Comparison of ENCODE assay signal across 26 cellular contexts in genomic region chr3:102712896-102713295, GRCh38.
DNase-seq lines count a peak whose midpoint lies in the region; ATAC-seq and FAIRE-seq lines count a peak whose summit lies in the region.
"Had no signal": no experiment of that assay in that cellular context is flagged by ENCODE, and none has a peak within 500 bp of the region (broad histone marks: within the 10 kb centered on the region; RNA-seq: fewer than 3 reads in every experiment).

No MANE protein-coding gene starts in this region.

- intact Hi-C loops in activated CD4-positive, alpha-beta T cell treated with anti-CD3 and anti-CD28 coated beads for 36 hours (cut with DNase I, micrococcal nuclease), result loop anchor here in 1 of 2 experiments (10.0 kb wide), 1 partner anchor 898 kb away; no protein-coding TSS in a partner anchor
- intact Hi-C loops in activated CD4-positive, alpha-beta T cell treated with anti-CD3 and anti-CD28 coated beads, Interleukin-2, amount 10 ng/mL, durations not matched to agents 24 days and 14 days (cut with micrococcal nuclease), result no loop called here

- H3K27ac Mint-ChIP-seq in activated CD4-positive, alpha-beta T cell treated with anti-CD3 and anti-CD28 coated beads for 36 hours, result no peak overlapping the region
- H3K27ac Mint-ChIP-seq in activated CD4-positive, alpha-beta T cell treated with anti-CD3 and anti-CD28 coated beads, Interleukin-2, amount 10 ng/mL, durations not matched to agents 24 days and 14 days, result no peak overlapping the region
- H3K27ac Mint-ChIP-seq: activated naive CD4-positive, alpha-beta T cell treated with anti-CD3 and anti-CD28 coated beads, Interleukin-2, amount 10 ng/mL, durations not matched to agents 7 days and 5 days; naive thymus-derived CD4-positive, alpha-beta T cell; stimulated activated memory B cell treated with anti-CD40 and anti-IgM and Interleukin-4, amounts not matched to agents 10 μg/mL and 1 μg/mL and 100 μg/mL, for 72 hours; T-helper 1 cell treated with Interleukin-12 subunit alpha and Interleukin-12 subunit beta and Interleukin-4 antibody, amounts not matched to agents 30 μg/mL and 1 μg/mL, for 36 hours; type B pancreatic cell had no signal

- ATAC-seq in activated CD4-positive, alpha-beta T cell treated with anti-CD3 and anti-CD28 coated beads for 36 hours, result peak; percentile 71
- ATAC-seq: foreskin keratinocyte; lower lobe of right lung; naive thymus-derived CD4-positive, alpha-beta T cell; right lobe of liver; stimulated activated memory B cell treated with anti-CD40 and anti-IgM and Interleukin-4, amounts not matched to agents 10 μg/mL and 1 μg/mL and 100 μg/mL, for 72 hours had no signal

- POLR2A ChIA-PET in activated CD4-positive, alpha-beta T cell treated with anti-CD3 and anti-CD28 coated beads for 36 hours (lab: Charles Lee), result no interaction called here

- no peaks in the 10 kb centered on the region for H3K9me3 Mint-ChIP-seq in activated CD4-positive, alpha-beta T cell treated with anti-CD3 and anti-CD28 coated beads for 36 hours (ENCODE audit: low read depth)
- H3K9me3 Mint-ChIP-seq in activated CD4-positive, alpha-beta T cell treated with anti-CD3 and anti-CD28 coated beads, Interleukin-2, amount 10 ng/mL, durations not matched to agents 24 days and 14 days, result no peaks in the 10 kb centered on the region
- H3K9me3 Mint-ChIP-seq: activated naive CD4-positive, alpha-beta T cell treated with anti-CD3 and anti-CD28 coated beads, Interleukin-2, amount 10 ng/mL, durations not matched to agents 7 days and 5 days; stimulated activated memory B cell treated with anti-CD40 and anti-IgM and Interleukin-4, amounts not matched to agents 10 μg/mL and 1 μg/mL and 100 μg/mL, for 72 hours; T-helper 1 cell treated with Interleukin-12 subunit alpha and Interleukin-12 subunit beta and Interleukin-4 antibody, amounts not matched to agents 30 μg/mL and 1 μg/mL, for 36 hours; type B pancreatic cell had no signal

- peaks cover 8% of the 10 kb centered on the region for H3K27me3 Mint-ChIP-seq in activated CD4-positive, alpha-beta T cell treated with anti-CD3 and anti-CD28 coated beads for 36 hours
- H3K27me3 Mint-ChIP-seq in activated CD4-positive, alpha-beta T cell treated with anti-CD3 and anti-CD28 coated beads, Interleukin-2, amount 10 ng/mL, durations not matched to agents 24 days and 14 days, result peaks cover 5% of the 10 kb centered on the region
- H3K27me3 Mint-ChIP-seq: type B pancreatic cell had no signal

- no peak for FAIRE-seq in RCC 7860 (lab: Jason Lieb, UNC)
- FAIRE-seq: endometrium had no signal

- no peaks in the 10 kb centered on the region for H3K36me3 Mint-ChIP-seq in activated CD4-positive, alpha-beta T cell treated with anti-CD3 and anti-CD28 coated beads for 36 hours (ENCODE audit: low read depth)
- no peaks in the 10 kb centered on the region for H3K36me3 Mint-ChIP-seq in activated CD4-positive, alpha-beta T cell treated with anti-CD3 and anti-CD28 coated beads, Interleukin-2, amount 10 ng/mL, durations not matched to agents 24 days and 14 days (ENCODE audit: low read depth)
- H3K36me3 Mint-ChIP-seq: activated naive CD4-positive, alpha-beta T cell treated with anti-CD3 and anti-CD28 coated beads, Interleukin-2, amount 10 ng/mL, durations not matched to agents 7 days and 5 days; naive thymus-derived CD4-positive, alpha-beta T cell; stimulated activated memory B cell treated with anti-CD40 and anti-IgM and Interleukin-4, amounts not matched to agents 10 μg/mL and 1 μg/mL and 100 μg/mL, for 72 hours; type B pancreatic cell had no signal

- no peak overlapping the region for H3K4me3 Mint-ChIP-seq in activated CD4-positive, alpha-beta T cell treated with anti-CD3 and anti-CD28 coated beads for 36 hours
- H3K4me3 Mint-ChIP-seq in activated CD4-positive, alpha-beta T cell treated with anti-CD3 and anti-CD28 coated beads, Interleukin-2, amount 10 ng/mL, durations not matched to agents 24 days and 14 days, result no peak overlapping the region
- H3K4me3 Mint-ChIP-seq: activated naive CD4-positive, alpha-beta T cell treated with anti-CD3 and anti-CD28 coated beads, Interleukin-2, amount 10 ng/mL, durations not matched to agents 7 days and 5 days; naive thymus-derived CD4-positive, alpha-beta T cell; stimulated activated memory B cell treated with anti-CD40 and anti-IgM and Interleukin-4, amounts not matched to agents 10 μg/mL and 1 μg/mL and 100 μg/mL, for 72 hours; T-helper 1 cell treated with Interleukin-12 subunit alpha and Interleukin-12 subunit beta and Interleukin-4 antibody, amounts not matched to agents 30 μg/mL and 1 μg/mL, for 36 hours; type B pancreatic cell had no signal

- H3K4me1 Mint-ChIP-seq in activated CD4-positive, alpha-beta T cell treated with anti-CD3 and anti-CD28 coated beads for 36 hours, result peaks cover 8% of the 10 kb centered on the region
- H3K4me1 Mint-ChIP-seq in activated CD4-positive, alpha-beta T cell treated with anti-CD3 and anti-CD28 coated beads, Interleukin-2, amount 10 ng/mL, durations not matched to agents 24 days and 14 days, result no peaks in the 10 kb centered on the region
- H3K4me1 Mint-ChIP-seq: activated naive CD4-positive, alpha-beta T cell treated with anti-CD3 and anti-CD28 coated beads, Interleukin-2, amount 10 ng/mL, durations not matched to agents 7 days and 5 days; naive thymus-derived CD4-positive, alpha-beta T cell had no signal

- DNase-seq in activated CD4-positive, alpha-beta T cell treated with anti-CD3 and anti-CD28 coated beads for 36 hours, result peak; percentile 22
- no peak for DNase-seq in activated CD4-positive, alpha-beta T cell treated with anti-CD3 and anti-CD28 coated beads, Interleukin-2, amount 10 ng/mL, durations not matched to agents 24 days and 14 days
- peak; percentile 23 for DNase-seq in stimulated activated CD4-positive, alpha-beta T cell treated with anti-CD3 and anti-CD28 coated beads, Interleukin-1b, Interleukin-23, amount 100 ng/mL, for 48 hours
- DNase-seq in stimulated activated CD4-positive, alpha-beta T cell treated with anti-CD3 and anti-CD28 coated beads, Interleukin-4, amount 100 ng/mL, for 4 hours, result no peak
- DNase-seq in RCC 7860 (ENCODE audit: low spot score) (peak; percentile 4), foreskin melanocyte (no peak), NCI-H2196 (lab: John Stamatoyannopoulos, UW; ENCODE audit: unreplicated experiment) (no peak), nucleus accumbens (lab: John Stamatoyannopoulos, UW) (no peak)
- DNase-seq: activated CD4-positive, CD25-positive, alpha-beta regulatory T cell treated with anti-CD3 and anti-CD28 coated beads, Interleukin-2, amount 50 U/mL, for 72 hours; activated naive CD4-positive, alpha-beta T cell treated with anti-CD3 and anti-CD28 coated beads, Interleukin-2, amount 10 ng/mL, durations not matched to agents 7 days and 5 days; COR-L47; esophagus squamous epithelium; foreskin keratinocyte; H7; kidney glomerular epithelial cell; lower lobe of right lung; MV-4-11; naive thymus-derived CD4-positive, alpha-beta T cell; NCI-H2107; NCI-H748 treated with DMSO at 0.1 percent for 48 hours; right lobe of liver; spleen had no signal

- CTCF ChIA-PET in activated CD4-positive, alpha-beta T cell treated with anti-CD3 and anti-CD28 coated beads for 36 hours (lab: Charles Lee), result no interaction called here

Comparison
In these comparisons a context has a peak if more than half of its experiments do, and no peak if none do; other contexts are left out.
1. DNase-seq: peak in activated CD4-positive, alpha-beta T cell treated with anti-CD3 and anti-CD28 coated beads for 36 hours (single experiment), stimulated activated CD4-positive, alpha-beta T cell treated with anti-CD3 and anti-CD28 coated beads, Interleukin-1b, Interleukin-23, amount 100 ng/mL, for 48 hours (single experiment) and RCC 7860 (single experiment); none in activated CD4-positive, alpha-beta T cell treated with anti-CD3 and anti-CD28 coated beads, Interleukin-2, amount 10 ng/mL, durations not matched to agents 24 days and 14 days (single experiment), stimulated activated CD4-positive, alpha-beta T cell treated with anti-CD3 and anti-CD28 coated beads, Interleukin-4, amount 100 ng/mL, for 4 hours (0 of 2), foreskin melanocyte (single experiment), NCI-H2196 (single experiment) and nucleus accumbens (0 of 56).